Comparison of ENCODE assay signal across 16 cellular contexts in the genomic region with DNA sequence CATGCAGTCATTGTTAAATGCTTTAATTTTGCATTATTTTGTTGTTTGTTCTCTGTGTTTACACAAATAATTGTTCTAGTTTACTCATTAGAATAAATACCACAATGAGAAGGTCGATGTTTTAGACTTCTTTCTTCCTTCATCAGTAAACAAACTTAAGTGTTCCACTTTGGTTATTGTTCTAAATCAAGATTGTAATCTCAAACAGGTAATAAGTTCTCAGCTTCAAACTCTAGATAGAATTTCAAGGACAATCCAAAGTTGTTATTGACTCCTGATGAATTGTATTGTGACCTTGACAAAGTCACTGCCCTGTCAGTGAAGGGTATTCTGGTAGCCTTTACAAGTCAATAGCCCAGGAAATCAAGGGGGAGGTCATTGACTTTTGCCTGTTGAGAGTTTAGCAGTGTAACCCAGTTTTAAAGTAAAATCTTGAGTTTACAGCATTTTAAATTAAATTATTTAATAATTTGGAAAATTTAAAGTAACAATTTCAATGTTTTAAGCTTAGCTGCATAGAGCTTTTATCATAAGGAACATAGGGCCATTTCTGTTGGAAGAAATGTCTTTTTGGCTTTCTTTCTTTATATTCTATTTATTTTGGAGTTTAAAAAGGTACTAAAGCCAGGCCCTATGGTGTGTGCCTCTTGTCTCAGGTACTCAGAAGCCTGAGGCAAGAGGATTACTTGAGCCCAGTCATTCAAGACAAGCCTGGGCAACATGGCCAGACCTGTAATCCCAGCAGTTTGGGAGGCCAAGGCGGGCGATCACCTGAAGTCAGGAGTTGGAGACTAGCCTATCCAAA.
DNase-seq lines count a peak whose midpoint lies in the region; ATAC-seq, FAIRE-seq and TF ChIP-seq lines count a peak whose summit lies in the region.
"Had no signal": no experiment of that assay in that cellular context is flagged by ENCODE, and none has a peak within 500 bp of the region (broad histone marks: within the 10 kb centered on the region; RNA-seq: fewer than 3 reads in every experiment).

No MANE protein-coding gene starts in this region.

- FAIRE-seq in keratinocyte (lab: Jason Lieb, UNC) = peak; percentile 79
- FAIRE-seq: A204.1, RCC 7860 had no signal

- TF ChIP-seq CTCF in mammary epithelial cell (conservative IDR thresholded peaks at IDR 0.05 in 1 of 2, IDR thresholded peaks at IDR 0.05 in 1 of 2; ENCODE audit: extremely low read depth in 1 of 2, insufficient read depth in 1 of 2, low read depth in 1 of 2, low read length in 2 of 2) (no peak), keratinocyte (optimal IDR thresholded peaks at IDR 0.05 in 1 of 3, IDR thresholded peaks at IDR 0.05 in 1 of 3, conservative IDR thresholded peaks at IDR 0.05 in 1 of 3; ENCODE audit: extremely low read depth in 1 of 3, insufficient read depth in 2 of 3, low read length in 3 of 3) (no peak), omental fat pad (IDR thresholded peaks at IDR 0.05) (no peak)

- H3K27ac ChIP-seq in mammary epithelial cell (ENCODE audit: insufficient read depth, low read depth, low read length) (no peak overlapping the region), keratinocyte (ENCODE audit: control insufficient read depth, insufficient read depth, low read length) (peak overlapping the region; percentile 74), thymus (ENCODE audit: low read depth) (peak overlapping the region; percentile 65)

- H3K9me1 ChIP-seq in keratinocyte (ENCODE audit: control insufficient read depth, extremely low read depth, insufficient read depth, low read length) = no peaks in the 10 kb centered on the region

- CTCF ChIA-PET in mammary epithelial cell (lab: Charles Lee; ENCODE audit: low non-redundant PET) = no interaction called here

- no peak overlapping the region for H3K4me3 Mint-ChIP-seq in T-helper 2 cell treated with Interferon-gamma antibody and Interleukin-4, amounts not matched to agents 5 μg/mL and 100 μg/mL, for 36 hours

- no peak for ATAC-seq in GM19035 (IDR thresholded peaks at IDR 0.05; ENCODE audit: unreplicated experiment)
- ATAC-seq in omental fat pad (ENCODE audit: low FRiP score) = no peak
- ATAC-seq: naive thymus-derived CD4-positive, alpha-beta T cell had no signal

- H3K27me3 Mint-ChIP-seq in T-helper 2 cell treated with Interferon-gamma antibody and Interleukin-4, amounts not matched to agents 5 μg/mL and 100 μg/mL, for 36 hours (ENCODE audit: low read depth) = no peaks in the 10 kb centered on the region
- H3K27me3 Mint-ChIP-seq: naive thymus-derived CD4-positive, alpha-beta T cell had no signal

- H2AFZ ChIP-seq in mammary epithelial cell (ENCODE audit: low read depth, low read length) = peak overlapping the region; percentile 77
- peak overlapping the region; percentile 83 for H2AFZ ChIP-seq in keratinocyte (ENCODE audit: control insufficient read depth, low read length)

- intact Hi-C loops in mammary epithelial cell (cut with micrococcal nuclease) = no loop called here

- H3K4me1 ChIP-seq in mammary epithelial cell (ENCODE audit: insufficient read depth, low read length) (peaks cover 21% of the 10 kb centered on the region), keratinocyte (ENCODE audit: control insufficient read depth, extremely low read depth, insufficient read depth, low read length) (peaks cover 33% of the 10 kb centered on the region), thymus (ENCODE audit: control insufficient read depth, insufficient read depth, low read length) (peaks cover 17% of the 10 kb centered on the region)

- in situ Hi-C loops in mammary epithelial cell (cut with MboI; ENCODE audit: low sequenced_read_pairs in 2 of 2) = no loop called here

- H3K27ac Mint-ChIP-seq in T-helper 2 cell treated with Interferon-gamma antibody and Interleukin-4, amounts not matched to agents 5 μg/mL and 100 μg/mL, for 36 hours = no peak overlapping the region

- 36% methylated on average over 3 of the region's 3 CpGs for WGBS in mammary epithelial cell (ENCODE audit: low coverage, missing lambda C conversion rate)
- 90% methylated on average over 3 of the region's 3 CpGs for WGBS in thymus

- H3K4me3 ChIP-seq in mammary epithelial cell (replicated peaks in 1 of 3; ENCODE audit: insufficient read depth in 1 of 3, low read depth in 2 of 3, low read length in 3 of 3) (no peak overlapping the region), keratinocyte (ENCODE audit: control insufficient read depth in 2 of 3, extremely low read depth in 1 of 3, insufficient read depth in 2 of 3, low read depth in 1 of 3, low read length in 3 of 3) (peak overlapping the region in 2 of 3 experiments; percentile 33 to 41), thymus (ENCODE audit: low read length) (no peak overlapping the region)
- H3K4me3 ChIP-seq: transverse colon had no signal

- H3K79me2 ChIP-seq in mammary epithelial cell (ENCODE audit: insufficient read depth, low read length) (peaks cover 12% of the 10 kb centered on the region), keratinocyte (ENCODE audit: control insufficient read depth, insufficient read depth, low read length) (peaks cover 6% of the 10 kb centered on the region)

- BruUV-seq in mammary epithelial cell (replicated peaks; lab: Mats Ljungman, UMichigan) = no TSS peak

- H3K36me3 ChIP-seq in mammary epithelial cell (ENCODE audit: insufficient read depth, low read length) (no peaks in the 10 kb centered on the region), keratinocyte (ENCODE audit: control insufficient read depth in 2 of 2, extremely low read depth in 1 of 2, insufficient read depth in 2 of 2, low read length in 2 of 2) (no peaks in the 10 kb centered on the region), thymus (ENCODE audit: control insufficient read depth, insufficient read depth) (no peaks in the 10 kb centered on the region)
- H3K36me3 ChIP-seq: transverse colon had no signal

- H3K36me3 Mint-ChIP-seq in T-helper 2 cell treated with Interferon-gamma antibody and Interleukin-4, amounts not matched to agents 5 μg/mL and 100 μg/mL, for 36 hours (ENCODE audit: low read depth) = peaks cover 2% of the 10 kb centered on the region

- H3K27me3 ChIP-seq in mammary epithelial cell (ENCODE audit: insufficient read depth, low read length) (no peaks in the 10 kb centered on the region), keratinocyte (ENCODE audit: control insufficient read depth, extremely low read depth, insufficient read depth, low read length) (no peaks in the 10 kb centered on the region), thymus (ENCODE audit: control insufficient read depth, insufficient read depth) (no peaks in the 10 kb centered on the region)
- H3K27me3 ChIP-seq: transverse colon had no signal

- dilution Hi-C loops in mammary epithelial cell (cut with HindIII; ENCODE audit: low sequenced_read_pairs) = loop anchor here (5.0 kb wide), 1 partner anchor 72 kb away; no protein-coding TSS in a partner anchor
- dilution Hi-C loops in keratinocyte (cut with MboI; ENCODE audit: extremely low pct_ligation_motif_present, low sequenced_read_pairs) = no loop called here

- H3K9me3 Mint-ChIP-seq in T-helper 2 cell treated with Interferon-gamma antibody and Interleukin-4, amounts not matched to agents 5 μg/mL and 100 μg/mL, for 36 hours = no peaks in the 10 kb centered on the region
- H3K9me3 Mint-ChIP-seq: naive thymus-derived CD4-positive, alpha-beta T cell had no signal

- H3K9ac ChIP-seq in mammary epithelial cell (ENCODE audit: insufficient read depth, low read length) (no peak overlapping the region), keratinocyte (ENCODE audit: control insufficient read depth, extremely low read depth, insufficient read depth, low read length) (peak overlapping the region; percentile 58)

- peak overlapping the region; percentile 46 for H3K4me2 ChIP-seq in mammary epithelial cell (ENCODE audit: insufficient read depth, low read depth, low read length)
- peak overlapping the region; percentile 87 for H3K4me2 ChIP-seq in keratinocyte (ENCODE audit: control insufficient read depth, extremely low read depth, insufficient read depth, low read depth, low read length)

- H4K20me1 ChIP-seq in mammary epithelial cell (ENCODE audit: insufficient read depth, low read length) (no peaks in the 10 kb centered on the region), keratinocyte (ENCODE audit: control insufficient read depth, extremely low read depth, insufficient read depth, low read length) (no peaks in the 10 kb centered on the region)

- peaks cover 14% of the 10 kb centered on the region for H3K4me1 Mint-ChIP-seq in T-helper 2 cell treated with Interferon-gamma antibody and Interleukin-4, amounts not matched to agents 5 μg/mL and 100 μg/mL, for 36 hours (ENCODE audit: low read depth)

- H3K9me3 ChIP-seq in mammary epithelial cell (replicated peaks; ENCODE audit: insufficient read depth, low read length) (no peaks in the 10 kb centered on the region), keratinocyte (ENCODE audit: control insufficient read depth, low read depth, low read length) (no peaks in the 10 kb centered on the region), thymus (ENCODE audit: control insufficient read depth) (no peaks in the 10 kb centered on the region)
- H3K9me3 ChIP-seq: transverse colon had no signal

- DNase-seq in NCI-H1105 treated with DMSO at 0.1 percent for 48 hours (lab: John Stamatoyannopoulos, UW) (peak; percentile 66), NCI-H1105 (lab: John Stamatoyannopoulos, UW) (no peak), mammary epithelial cell (peak; percentile 80), keratinocyte (ENCODE audit: low read depth, low spot score) (peak; percentile 74), omental fat pad (ENCODE audit: low spot score) (no peak)
- no peak for DNase-seq in T-helper 2 cell treated with Interferon-gamma antibody and Interleukin-4, amounts not matched to agents 5 μg/mL and 100 μg/mL, for 36 hours (ENCODE audit: low spot score)
- DNase-seq: activated naive CD4-positive, alpha-beta T cell treated with Interleukin-2 at 50 U/mL for 16 hours; Calu3; central memory CD4-positive, alpha-beta T cell; Kasumi-1; naive thymus-derived CD4-positive, alpha-beta T cell; transverse colon had no signal

Comparison
In these comparisons a context has a peak if more than half of its experiments do, and no peak if none do; other contexts are left out.
1. DNase-seq: peak in NCI-H1105 treated with DMSO at 0.1 percent for 48 hours (single experiment), mammary epithelial cell (single experiment) and keratinocyte (single experiment); none in NCI-H1105 (single experiment), T-helper 2 cell treated with Interferon-gamma antibody and Interleukin-4, amounts not matched to agents 5 μg/mL and 100 μg/mL, for 36 hours (single experiment) and omental fat pad (single experiment).
2. H3K4me3 ChIP-seq: peak in keratinocyte (2 of 3); none in mammary epithelial cell (0 of 3) and thymus (single experiment).